ENCODE assay signal across 44 cellular contexts in genomic region chr6:142173980-142174379, GRCh38. TPM values are rescaled to one million over a fixed set of nuclear protein-coding genes. Genes with fewer than 3 reads are reported as not detected.
"Had no signal": no experiment of that assay in that cellular context is flagged by ENCODE, and none has a peak within 500 bp of the region (broad histone marks: within the 10 kb centered on the region; RNA-seq: fewer than 3 reads in every experiment).

No MANE protein-coding gene starts in this region.

- H3K4me3 ChIP-seq: adrenal gland, ascending aorta, body of pancreas, breast epithelium, cardiac muscle cell had no signal

- H3K4me3 Mint-ChIP-seq: activated naive CD4-positive, alpha-beta T cell treated with anti-CD3 and anti-CD28 coated beads for 36 hours; activated naive CD4-positive, alpha-beta T cell treated with anti-CD3 and anti-CD28 coated beads, Interleukin-2, amount 10 ng/mL, durations not matched to agents 7 days and 5 days; activated naive CD4-positive, alpha-beta T cell treated with anti-CD3 and anti-CD28 coated beads, Interleukin-2, amount 50 U/mL, for 24 hours; activated naive CD8-positive, alpha-beta T cell; activated naive CD8-positive, alpha-beta T cell treated with anti-CD3 and anti-CD28 coated beads for 36 hours; activated naive CD8-positive, alpha-beta T cell treated with anti-CD3 and anti-CD28 coated beads, Interleukin-2, amount 10 ng/mL, durations not matched to agents 7 days and 5 days; activated naive CD8-positive, alpha-beta T cell treated with anti-CD3 and anti-CD28 coated beads, Interleukin-2, amount 50 U/mL, for 24 hours; activated T-cell treated with anti-CD3 and anti-CD28 coated beads, Interleukin-2, amount 50 U/mL, for 24 hours; activated T-cell treated with anti-CD3 and anti-CD28 coated beads, Interleukin-2, amount 50 U/mL, for 4 hours; activated T-cell treated with anti-CD3 and anti-CD28 coated beads, Interleukin-2, amount 50 U/mL, for 72 hours; activated T-helper 1 cell treated with anti-CD3 and anti-CD28 coated beads, Interleukin-12 subunit alpha, Interleukin-12 subunit beta, Interleukin-2, Interleukin-4 antibody, amounts not matched to agents 30 ng/mL and 10 ng/mL and 1 ng/mL, durations not matched to agents 14 hours and 24 hours and 36 hours; activated T-helper 17 cell treated with anti-CD3 and anti-CD28 coated beads, Interleukin-2, amount 50 U/mL, for 72 hours; brain; central memory CD8-positive, alpha-beta T cell had no signal

- H3K27ac ChIP-seq: adrenal gland, ascending aorta, body of pancreas, brain microvascular endothelial cell, breast epithelium, cardiac muscle cell had no signal

- H3K9me3 ChIP-seq: body of pancreas had no signal

- H3K36me3 ChIP-seq: breast epithelium had no signal

- H3K4me1 Mint-ChIP-seq: activated naive CD4-positive, alpha-beta T cell treated with anti-CD3 and anti-CD28 coated beads, Interleukin-2, amount 10 ng/mL, durations not matched to agents 7 days and 5 days; activated naive CD8-positive, alpha-beta T cell treated with anti-CD3 and anti-CD28 coated beads, Interleukin-2, amount 10 ng/mL, durations not matched to agents 7 days and 5 days; activated naive CD8-positive, alpha-beta T cell treated with anti-CD3 and anti-CD28 coated beads, Interleukin-2, amount 50 U/mL, for 24 hours; brain had no signal

- FAIRE-seq: astrocyte, bronchial epithelial cell had no signal

- H3K27me3 ChIP-seq: adrenal gland, ascending aorta, body of pancreas, brain microvascular endothelial cell, breast epithelium, cardiac muscle cell had no signal

- H3K4me1 ChIP-seq: adrenal gland, ascending aorta, body of pancreas, breast epithelium had no signal

- DNase-seq: activated effector memory CD4-positive, alpha-beta T cell treated with anti-CD3 and anti-CD28 coated beads, Interleukin-2, amount 50 U/mL, for 16 hours; activated effector memory CD4-positive, alpha-beta T cell treated with Interleukin-2 at 50 U/mL for 16 hours; activated gamma-delta T cell; activated gamma-delta T cell treated with Interleukin-2 at 50 U/mL for 16 hours; activated naive CD4-positive, alpha-beta T cell; activated naive CD4-positive, alpha-beta T cell treated with anti-CD3 and anti-CD28 coated beads for 36 hours; activated naive CD4-positive, alpha-beta T cell treated with anti-CD3 and anti-CD28 coated beads, Interleukin-2, amount 10 ng/mL, durations not matched to agents 7 days and 5 days; activated naive CD4-positive, alpha-beta T cell treated with anti-CD3 and anti-CD28 coated beads, Interleukin-2, amount 50 U/mL, for 16 hours; activated naive CD4-positive, alpha-beta T cell treated with Interleukin-2 at 50 U/mL for 16 hours; activated naive CD8-positive, alpha-beta T cell treated with anti-CD3 and anti-CD28 coated beads for 36 hours; activated naive CD8-positive, alpha-beta T cell treated with anti-CD3 and anti-CD28 coated beads, Interleukin-2, amount 10 ng/mL, durations not matched to agents 7 days and 5 days; activated naive CD8-positive, alpha-beta T cell treated with anti-CD3 and anti-CD28 coated beads, Interleukin-2, amount 50 U/mL, for 24 hours; activated T-cell treated with anti-CD3 and anti-CD28 coated beads for 4 hours; activated T-cell treated with anti-CD3 and anti-CD28 coated beads, Interleukin-2, amount 50 U/mL, for 1 hour; activated T-cell treated with anti-CD3 and anti-CD28 coated beads, Interleukin-2, amount 50 U/mL, for 24 hours; activated T-cell treated with anti-CD3 and anti-CD28 coated beads, Interleukin-2, amount 50 U/mL, for 4 hours; activated T-cell treated with anti-CD3 and anti-CD28 coated beads, Interleukin-2, amount 50 U/mL, for 48 hours; activated T-cell treated with anti-CD3 and anti-CD28 coated beads, Interleukin-2, amount 50 U/mL, for 72 hours; adrenal gland; amniotic stem cell; amygdala; anterior cingulate cortex; aorta; body of pancreas; brain microvascular endothelial cell; caudate nucleus; central memory CD4-positive, alpha-beta T cell; cerebellar nuclear complex had no signal

- H3K27ac Mint-ChIP-seq: activated naive CD4-positive, alpha-beta T cell treated with anti-CD3 and anti-CD28 coated beads for 36 hours; activated naive CD4-positive, alpha-beta T cell treated with anti-CD3 and anti-CD28 coated beads, Interleukin-2, amount 10 ng/mL, durations not matched to agents 7 days and 5 days; activated naive CD4-positive, alpha-beta T cell treated with anti-CD3 and anti-CD28 coated beads, Interleukin-2, amount 50 U/mL, for 24 hours; activated naive CD4-positive, alpha-beta T cell treated with anti-CD3 and anti-CD28 coated beads, Interleukin-2, amount 50 U/mL, for 72 hours; activated naive CD8-positive, alpha-beta T cell; activated naive CD8-positive, alpha-beta T cell treated with anti-CD3 and anti-CD28 coated beads for 36 hours; activated naive CD8-positive, alpha-beta T cell treated with anti-CD3 and anti-CD28 coated beads, Interleukin-2, amount 10 ng/mL, durations not matched to agents 7 days and 5 days; activated naive CD8-positive, alpha-beta T cell treated with anti-CD3 and anti-CD28 coated beads, Interleukin-2, amount 50 U/mL, for 24 hours; activated T-cell treated with anti-CD3 and anti-CD28 coated beads, Interleukin-2, amount 50 U/mL, for 24 hours; activated T-cell treated with anti-CD3 and anti-CD28 coated beads, Interleukin-2, amount 50 U/mL, for 72 hours; activated T-helper 1 cell treated with anti-CD3 and anti-CD28 coated beads, Interleukin-12 subunit alpha, Interleukin-12 subunit beta, Interleukin-2, Interleukin-4 antibody, amounts not matched to agents 30 ng/mL and 10 ng/mL and 1 ng/mL, durations not matched to agents 14 hours and 24 hours and 36 hours; activated T-helper 17 cell treated with anti-CD3 and anti-CD28 coated beads, Interleukin-2, amount 50 U/mL, for 72 hours; activated T-helper 2 cell treated with anti-CD3 and anti-CD28 coated beads, Interferon-gamma antibody, Interleukin-2, Interleukin-4, amounts not matched to agents 10 μg/mL and 5 μg/mL and 100 μg/mL, durations not matched to agents 14 hours and 24 hours and 36 hours; brain had no signal

- ATAC-seq: activated naive CD4-positive, alpha-beta T cell treated with anti-CD3 and anti-CD28 coated beads, Interleukin-2, amount 50 U/mL, for 72 hours; activated naive CD8-positive, alpha-beta T cell treated with anti-CD3 and anti-CD28 coated beads, Interleukin-2, amount 50 U/mL, for 24 hours; activated T-cell treated with anti-CD3 and anti-CD28 coated beads, Interleukin-2, amount 50 U/mL, for 4 hours; activated T-cell treated with anti-CD3 and anti-CD28 coated beads, Interleukin-2, amount 50 U/mL, for 72 hours; activated T-helper 17 cell treated with anti-CD3 and anti-CD28 coated beads, Interleukin-2, amount 50 U/mL, for 72 hours; body of pancreas had no signal

- H3K9me3 Mint-ChIP-seq: activated naive CD8-positive, alpha-beta T cell treated with anti-CD3 and anti-CD28 coated beads, Interleukin-2, amount 10 ng/mL, durations not matched to agents 7 days and 5 days; central memory CD8-positive, alpha-beta T cell had no signal

- H3K27me3 Mint-ChIP-seq: activated naive CD4-positive, alpha-beta T cell treated with anti-CD3 and anti-CD28 coated beads, Interleukin-2, amount 10 ng/mL, durations not matched to agents 7 days and 5 days; activated naive CD4-positive, alpha-beta T cell treated with anti-CD3 and anti-CD28 coated beads, Interleukin-2, amount 50 U/mL, for 24 hours; activated naive CD8-positive, alpha-beta T cell; activated naive CD8-positive, alpha-beta T cell treated with anti-CD3 and anti-CD28 coated beads for 36 hours; activated naive CD8-positive, alpha-beta T cell treated with anti-CD3 and anti-CD28 coated beads, Interleukin-2, amount 10 ng/mL, durations not matched to agents 7 days and 5 days; activated naive CD8-positive, alpha-beta T cell treated with anti-CD3 and anti-CD28 coated beads, Interleukin-2, amount 50 U/mL, for 24 hours; activated T-cell treated with anti-CD3 and anti-CD28 coated beads, Interleukin-2, amount 50 U/mL, for 24 hours; activated T-helper 17 cell treated with anti-CD3 and anti-CD28 coated beads, Interleukin-2, amount 50 U/mL, for 72 hours; brain; central memory CD8-positive, alpha-beta T cell had no signal

RNA-seq across cellular contexts. Expression of gene NMBR, which starts 27.1 kb away (rescaled TPM):
- total RNA-seq: activated naive CD4-positive, alpha-beta T cell treated with anti-CD3 and anti-CD28 coated beads for 36 hours; activated naive CD4-positive, alpha-beta T cell treated with anti-CD3 and anti-CD28 coated beads, Interleukin-2, amount 50 U/mL, for 72 hours; activated naive CD8-positive, alpha-beta T cell treated with anti-CD3 and anti-CD28 coated beads for 36 hours; activated naive CD8-positive, alpha-beta T cell treated with anti-CD3 and anti-CD28 coated beads, Interleukin-2, amount 10 ng/mL, durations not matched to agents 7 days and 5 days; activated T-cell treated with anti-CD3 and anti-CD28 coated beads, Interleukin-2, amount 50 U/mL, for 4 hours; activated T-cell treated with anti-CD3 and anti-CD28 coated beads, Interleukin-2, amount 50 U/mL, for 72 hours; activated T-helper 1 cell treated with anti-CD3 and anti-CD28 coated beads, Interleukin-12 subunit alpha, Interleukin-12 subunit beta, Interleukin-2, Interleukin-4 antibody, amounts not matched to agents 30 ng/mL and 10 ng/mL and 1 ng/mL, durations not matched to agents 14 hours and 24 hours and 36 hours; activated T-helper 17 cell treated with anti-CD3 and anti-CD28 coated beads, Interleukin-2, amount 50 U/mL, for 72 hours; activated T-helper 2 cell treated with anti-CD3 and anti-CD28 coated beads, Interferon-gamma antibody, Interleukin-2, Interleukin-4, amounts not matched to agents 10 μg/mL and 5 μg/mL and 100 μg/mL, durations not matched to agents 14 hours and 24 hours and 36 hours; ascending aorta; astrocyte; body of pancreas; bronchial epithelial cell; cardiac septum had no signal
- polyA plus RNA-seq: adrenal gland, aorta, cardiac muscle cell had no signal

RNA-seq across cellular contexts. Expression of gene GJE1, which starts 41.3 kb away (rescaled TPM):
- total RNA-seq: activated naive CD4-positive, alpha-beta T cell treated with anti-CD3 and anti-CD28 coated beads for 36 hours; activated naive CD4-positive, alpha-beta T cell treated with anti-CD3 and anti-CD28 coated beads, Interleukin-2, amount 50 U/mL, for 72 hours; activated naive CD8-positive, alpha-beta T cell treated with anti-CD3 and anti-CD28 coated beads for 36 hours; activated naive CD8-positive, alpha-beta T cell treated with anti-CD3 and anti-CD28 coated beads, Interleukin-2, amount 10 ng/mL, durations not matched to agents 7 days and 5 days; activated T-cell treated with anti-CD3 and anti-CD28 coated beads, Interleukin-2, amount 50 U/mL, for 4 hours; activated T-cell treated with anti-CD3 and anti-CD28 coated beads, Interleukin-2, amount 50 U/mL, for 72 hours; activated T-helper 1 cell treated with anti-CD3 and anti-CD28 coated beads, Interleukin-12 subunit alpha, Interleukin-12 subunit beta, Interleukin-2, Interleukin-4 antibody, amounts not matched to agents 30 ng/mL and 10 ng/mL and 1 ng/mL, durations not matched to agents 14 hours and 24 hours and 36 hours; activated T-helper 17 cell treated with anti-CD3 and anti-CD28 coated beads, Interleukin-2, amount 50 U/mL, for 72 hours; activated T-helper 2 cell treated with anti-CD3 and anti-CD28 coated beads, Interferon-gamma antibody, Interleukin-2, Interleukin-4, amounts not matched to agents 10 μg/mL and 5 μg/mL and 100 μg/mL, durations not matched to agents 14 hours and 24 hours and 36 hours; adrenal gland; aorta; ascending aorta; astrocyte; body of pancreas; breast epithelium; bronchial epithelial cell; cardiac muscle cell; cardiac septum; cerebellum had no signal
- polyA plus RNA-seq: adipose tissue, adrenal gland, aorta, cardiac muscle cell had no signal
